In genomic region chr2:183149489-183149888, GRCh38 we compare ENCODE assay signal across 17 cellular contexts. TPM values are rescaled to one million over a fixed set of nuclear protein-coding genes. Genes with fewer than 3 reads are reported as not detected.
A peak's percentile ranks its signal among the peaks of the same experiment; 100 is the strongest.
DNase-seq lines count a peak whose midpoint lies in the region; TF ChIP-seq lines count a peak whose summit lies in the region.
"Had no signal": no experiment of that assay in that cellular context is flagged by ENCODE, and none has a peak within 500 bp of the region (broad histone marks: within the 10 kb centered on the region; RNA-seq: fewer than 3 reads in every experiment).

No MANE protein-coding gene starts in this region.

- DNase-seq in AG08395 (ENCODE audit: low spot score), result peak; percentile 78
- DNase-seq in endodermal cell, result no peak
- DNase-seq in mesothelial cell of epicardium (ENCODE audit: low spot score in 2 of 2, unreplicated experiment in 2 of 2), result no peak
- no peak for DNase-seq in COR-L47 (lab: John Stamatoyannopoulos, UW)
- no peak for DNase-seq in H7
- DNase-seq in NCI-H1694 (lab: John Stamatoyannopoulos, UW), result no peak
- no peak for DNase-seq in activated naive CD4-positive, alpha-beta T cell treated with anti-CD3 and anti-CD28 coated beads, Interleukin-2, amount 10 ng/mL, durations not matched to agents 7 days and 5 days
- DNase-seq: ACHN; activated naive CD4-positive, alpha-beta T cell treated with Interleukin-2 at 50 U/mL for 16 hours; caudate nucleus; glutamatergic neuron; kidney; MM.1S; NCI-H2029 treated with DMSO at 0.1 percent for 48 hours; posterior cingulate gyrus; SW 1271 had no signal

- H3K4me1 ChIP-seq in HUES64 (ENCODE audit: insufficient read depth, low read length), result peaks cover 14% of the 10 kb centered on the region
- H3K4me1 ChIP-seq in endodermal cell (ENCODE audit: control insufficient read depth, insufficient read depth, low read length), result no peaks in the 10 kb centered on the region

- H3K4me3 ChIP-seq in HUES64 (ENCODE audit: low read length) (no peak overlapping the region), endodermal cell (ENCODE audit: low read length) (no peak overlapping the region), H7 (ENCODE audit: insufficient read depth, low read depth, low read length) (no peak overlapping the region)

- H3K36me3 ChIP-seq in HUES64 (ENCODE audit: insufficient read depth, low read length) (peaks cover 62% of the 10 kb centered on the region), endodermal cell (ENCODE audit: control insufficient read depth, insufficient read depth, low read length) (peaks cover 61% of the 10 kb centered on the region), H7 (replicated peaks; ENCODE audit: control insufficient read depth, insufficient read depth, low read length) (peaks cover 1% of the 10 kb centered on the region)

- no peaks in the 10 kb centered on the region for H3K27me3 ChIP-seq in HUES64 (ENCODE audit: insufficient read depth, low read length)
- H3K27me3 ChIP-seq in endodermal cell (ENCODE audit: control insufficient read depth, insufficient read depth, low read length, poor library complexity, severe bottlenecking), result no peaks in the 10 kb centered on the region
- no peaks in the 10 kb centered on the region for H3K27me3 ChIP-seq in H7 (ENCODE audit: control insufficient read depth, insufficient read depth, low read length)

- H3K4me3 Mint-ChIP-seq in endodermal cell (no peak overlapping the region), mesothelial cell of epicardium (no peak overlapping the region)
- H3K4me3 Mint-ChIP-seq in activated naive CD4-positive, alpha-beta T cell treated with anti-CD3 and anti-CD28 coated beads, Interleukin-2, amount 10 ng/mL, durations not matched to agents 7 days and 5 days, result no peak overlapping the region

- peaks cover 80% of the 10 kb centered on the region for H3K36me3 Mint-ChIP-seq in endodermal cell (ENCODE audit: low read depth)
- peaks cover 48% of the 10 kb centered on the region for H3K36me3 Mint-ChIP-seq in mesothelial cell of epicardium
- peaks cover 44% of the 10 kb centered on the region for H3K36me3 Mint-ChIP-seq in activated naive CD4-positive, alpha-beta T cell treated with anti-CD3 and anti-CD28 coated beads, Interleukin-2, amount 10 ng/mL, durations not matched to agents 7 days and 5 days

- 100% methylated on average over 1 of the region's 2 CpGs for WGBS in HUES64
- WGBS in endodermal cell (ENCODE audit: insufficient coverage in 1 of 2, insufficient read length in 1 of 2), 2 experiments, result 95% methylated on average over 2 of the region's 2 CpGs; no CpG with 5 or more reads in 1 of the 2 experiments

- H3K9ac ChIP-seq in HUES64 (ENCODE audit: low read depth, low read length) (no peak overlapping the region), endodermal cell (ENCODE audit: extremely low read depth, low read length, poor library complexity, severe bottlenecking) (no peak overlapping the region)

- 0 out of 2 replicates have a peak overlapping the region, but pooled peaks have one; percentile 11 for H3K27ac ChIP-seq in HUES64 (ENCODE audit: low read depth, low read length)
- H3K27ac ChIP-seq in endodermal cell (ENCODE audit: low read depth, low read length), result no peak overlapping the region

- no peaks in the 10 kb centered on the region for H3K27me3 Mint-ChIP-seq in endodermal cell (ENCODE audit: insufficient read depth)
- no peaks in the 10 kb centered on the region for H3K27me3 Mint-ChIP-seq in mesothelial cell of epicardium (ENCODE audit: low read depth)
- H3K27me3 Mint-ChIP-seq in activated naive CD4-positive, alpha-beta T cell treated with anti-CD3 and anti-CD28 coated beads, Interleukin-2, amount 10 ng/mL, durations not matched to agents 7 days and 5 days, result no peaks in the 10 kb centered on the region

- CTCF ChIA-PET in activated naive CD4-positive, alpha-beta T cell treated with anti-CD3 and anti-CD28 coated beads, Interleukin-2, amount 10 ng/mL, durations not matched to agents 7 days and 5 days (lab: Charles Lee), result no interaction called here

- no peak for TF ChIP-seq CTCF in endodermal cell (conservative IDR thresholded peaks at IDR 0.05)
- TF ChIP-seq CTCF in mesothelial cell of epicardium (IDR thresholded peaks at IDR 0.05; ENCODE audit: unreplicated experiment), result no peak

- H3K9me3 ChIP-seq in HUES64 (ENCODE audit: insufficient read depth, low read depth, low read length) (peaks cover 9% of the 10 kb centered on the region; the same call in 1 of the 2 replicates), endodermal cell (ENCODE audit: control insufficient read depth, low read length) (peaks cover 54% of the 10 kb centered on the region)

- H3K4me1 Mint-ChIP-seq in endodermal cell (peaks cover 11% of the 10 kb centered on the region), mesothelial cell of epicardium (no peaks in the 10 kb centered on the region)
- no peaks in the 10 kb centered on the region for H3K4me1 Mint-ChIP-seq in activated naive CD4-positive, alpha-beta T cell treated with anti-CD3 and anti-CD28 coated beads, Interleukin-2, amount 10 ng/mL, durations not matched to agents 7 days and 5 days

- H3K27ac Mint-ChIP-seq in endodermal cell (peak overlapping the region; percentile 91), mesothelial cell of epicardium (peak overlapping the region; percentile 43)
- no peak overlapping the region for H3K27ac Mint-ChIP-seq in activated naive CD4-positive, alpha-beta T cell treated with anti-CD3 and anti-CD28 coated beads, Interleukin-2, amount 10 ng/mL, durations not matched to agents 7 days and 5 days

- peaks cover 42% of the 10 kb centered on the region for H3K9me3 Mint-ChIP-seq in endodermal cell
- H3K9me3 Mint-ChIP-seq in mesothelial cell of epicardium, result peaks cover 29% of the 10 kb centered on the region
- peaks cover 1% of the 10 kb centered on the region for H3K9me3 Mint-ChIP-seq in activated naive CD4-positive, alpha-beta T cell treated with anti-CD3 and anti-CD28 coated beads, Interleukin-2, amount 10 ng/mL, durations not matched to agents 7 days and 5 days

RNA-seq across cellular contexts. Expression of gene NUP35, which starts 25.2 kb away (rescaled TPM):
- 34.7 TPM for polyA plus RNA-seq in HUES64 (2013, experiment 1 of 2)
- polyA plus RNA-seq in HUES64 (2013, experiment 2 of 2), result 34.0 TPM
- total RNA-seq in endodermal cell, result 10 to 100 TPM; 27.8 to 30.7 TPM
- polyA plus RNA-seq in endodermal cell (2013, experiment 1 of 2), result 25.2 TPM
- polyA plus RNA-seq in endodermal cell (2013, experiment 2 of 2), result 21.4 TPM
- 17.0 to 22.6 TPM (median 19.8 TPM) in 3 replicates for total RNA-seq in mesothelial cell of epicardium
- 33.4 and 38.4 TPM in 2 replicates for total RNA-seq in H7 (2014; rRNA removed; shearing (Covaris generic))
